In genomic region chr13:50353651-50354415, GRCh38 we compare ENCODE assay signal across 2 cellular contexts.
TF ChIP-seq lines count a peak whose summit lies in the region.

No MANE protein-coding gene starts in this region.

TF ChIP-seq in liver, 16 proteins besides CTCF, POLR2A, EP300 and RAD21 (continued from another document):
- TF ChIP-seq, protein P1, sequence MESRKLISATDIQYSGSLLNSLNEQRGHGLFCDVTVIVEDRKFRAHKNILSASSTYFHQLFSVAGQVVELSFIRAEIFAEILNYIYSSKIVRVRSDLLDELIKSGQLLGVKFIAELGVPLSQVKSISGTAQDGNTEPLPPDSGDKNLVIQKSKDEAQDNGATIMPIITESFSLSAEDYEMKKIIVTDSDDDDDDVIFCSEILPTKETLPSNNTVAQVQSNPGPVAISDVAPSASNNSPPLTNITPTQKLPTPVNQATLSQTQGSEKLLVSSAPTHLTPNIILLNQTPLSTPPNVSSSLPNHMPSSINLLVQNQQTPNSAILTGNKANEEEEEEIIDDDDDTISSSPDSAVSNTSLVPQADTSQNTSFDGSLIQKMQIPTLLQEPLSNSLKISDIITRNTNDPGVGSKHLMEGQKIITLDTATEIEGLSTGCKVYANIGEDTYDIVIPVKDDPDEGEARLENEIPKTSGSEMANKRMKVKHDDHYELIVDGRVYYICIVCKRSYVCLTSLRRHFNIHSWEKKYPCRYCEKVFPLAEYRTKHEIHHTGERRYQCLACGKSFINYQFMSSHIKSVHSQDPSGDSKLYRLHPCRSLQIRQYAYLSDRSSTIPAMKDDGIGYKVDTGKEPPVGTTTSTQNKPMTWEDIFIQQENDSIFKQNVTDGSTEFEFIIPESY (IDR thresholded peaks at IDR 0.05), result no peak
- TF ChIP-seq HNF4G (IDR thresholded peaks at IDR 0.05), result no peak
- TF ChIP-seq TAF1 (conservative IDR thresholded peaks at IDR 0.05), result no peak
- TF ChIP-seq FOXA1 (IDR thresholded peaks at IDR 0.05), result no peak
- TF ChIP-seq YY1 (IDR thresholded peaks at IDR 0.05), result no peak
- no peak for TF ChIP-seq JUND (IDR thresholded peaks at IDR 0.05)
- TF ChIP-seq NR2F2 (IDR thresholded peaks at IDR 0.05), result no peak
- no peak for TF ChIP-seq EGR1 (IDR thresholded peaks at IDR 0.05; ENCODE audit: low read depth in 2 of 2)
- no peak for TF ChIP-seq REST (IDR thresholded peaks at IDR 0.05)
- TF ChIP-seq, protein P2, sequence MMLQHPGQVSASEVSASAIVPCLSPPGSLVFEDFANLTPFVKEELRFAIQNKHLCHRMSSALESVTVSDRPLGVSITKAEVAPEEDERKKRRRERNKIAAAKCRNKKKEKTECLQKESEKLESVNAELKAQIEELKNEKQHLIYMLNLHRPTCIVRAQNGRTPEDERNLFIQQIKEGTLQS (IDR thresholded peaks at IDR 0.05), result no peak
- no peak for TF ChIP-seq RXRA (IDR thresholded peaks at IDR 0.05)
- TF ChIP-seq, protein P3, sequence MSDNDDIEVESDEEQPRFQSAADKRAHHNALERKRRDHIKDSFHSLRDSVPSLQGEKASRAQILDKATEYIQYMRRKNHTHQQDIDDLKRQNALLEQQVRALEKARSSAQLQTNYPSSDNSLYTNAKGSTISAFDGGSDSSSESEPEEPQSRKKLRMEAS (IDR thresholded peaks at IDR 0.05), result no peak
- no peak for TF ChIP-seq HNF4A (conservative IDR thresholded peaks at IDR 0.05)

TF ChIP-seq in HepG2, 621 proteins besides CTCF, POLR2A, EP300 and RAD21 (continued from another document):
- TF ChIP-seq FUBP1 (CRISPR knock-in tag; IDR thresholded peaks at IDR 0.05; ENCODE audit: borderline replicate concordance), result no peak
- TF ChIP-seq DZIP1 (CRISPR knock-in tag; IDR thresholded peaks at IDR 0.05), result no peak
- no peak for TF ChIP-seq ZNF543 (CRISPR knock-in tag; IDR thresholded peaks at IDR 0.05)
- TF ChIP-seq TAF15 (IDR thresholded peaks at IDR 0.05; ENCODE audit: low read depth, low read length, poor library complexity, severe bottlenecking), result no peak
- no peak for TF ChIP-seq SRY (CRISPR knock-in tag; IDR thresholded peaks at IDR 0.05)
- TF ChIP-seq, protein P4, sequence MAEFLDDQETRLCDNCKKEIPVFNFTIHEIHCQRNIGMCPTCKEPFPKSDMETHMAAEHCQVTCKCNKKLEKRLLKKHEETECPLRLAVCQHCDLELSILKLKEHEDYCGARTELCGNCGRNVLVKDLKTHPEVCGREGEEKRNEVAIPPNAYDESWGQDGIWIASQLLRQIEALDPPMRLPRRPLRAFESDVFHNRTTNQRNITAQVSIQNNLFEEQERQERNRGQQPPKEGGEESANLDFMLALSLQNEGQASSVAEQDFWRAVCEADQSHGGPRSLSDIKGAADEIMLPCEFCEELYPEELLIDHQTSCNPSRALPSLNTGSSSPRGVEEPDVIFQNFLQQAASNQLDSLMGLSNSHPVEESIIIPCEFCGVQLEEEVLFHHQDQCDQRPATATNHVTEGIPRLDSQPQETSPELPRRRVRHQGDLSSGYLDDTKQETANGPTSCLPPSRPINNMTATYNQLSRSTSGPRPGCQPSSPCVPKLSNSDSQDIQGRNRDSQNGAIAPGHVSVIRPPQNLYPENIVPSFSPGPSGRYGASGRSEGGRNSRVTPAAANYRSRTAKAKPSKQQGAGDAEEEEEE (CRISPR knock-in tag; IDR thresholded peaks at IDR 0.05; ENCODE audit: borderline replicate concordance), result no peak
- TF ChIP-seq HNF4G (IDR thresholded peaks at IDR 0.05; ENCODE audit: borderline replicate concordance, low read depth, low read length), result no peak
- no peak for TF ChIP-seq HNF4G (CRISPR knock-in tag; IDR thresholded peaks at IDR 0.05; ENCODE audit: borderline replicate concordance, low read depth)
- TF ChIP-seq ZBTB7A (CRISPR knock-in tag; IDR thresholded peaks at IDR 0.05), result no peak
- TF ChIP-seq TEF (CRISPR knock-in tag; IDR thresholded peaks at IDR 0.05), result no peak
